ENCODE assay signal across 20 cellular contexts in genomic region chr2:82839046-82839445, GRCh38.
DNase-seq lines count a peak whose midpoint lies in the region; TF ChIP-seq lines count a peak whose summit lies in the region.
"Had no signal": no experiment of that assay in that cellular context is flagged by ENCODE, and none has a peak within 500 bp of the region (broad histone marks: within the 10 kb centered on the region; RNA-seq: fewer than 3 reads in every experiment).

No MANE protein-coding gene starts in this region.

- no peak overlapping the region for H2BK120ac ChIP-seq in mesenchymal stem cell (ENCODE audit: low read depth, low read length)

- H3K4me3 ChIP-seq in epithelial cell of proximal tubule (ENCODE audit: low read depth, low read length): no peak overlapping the region
- no peak overlapping the region for H3K4me3 ChIP-seq in mesenchymal stem cell (ENCODE audit: insufficient read depth in 1 of 2, low read depth in 1 of 2, low read length in 2 of 2)
- H3K4me3 ChIP-seq: A549, K562 had no signal

- no peak overlapping the region for H2AFZ ChIP-seq in mesenchymal stem cell (ENCODE audit: low read depth, low read length)

- H4K8ac ChIP-seq in mesenchymal stem cell (ENCODE audit: low read length): no peak overlapping the region

- no peaks in the 10 kb centered on the region for H3K79me1 ChIP-seq in mesenchymal stem cell (replicated peaks; ENCODE audit: low read length, poor library complexity, severe bottlenecking)

- no peak overlapping the region for H2BK15ac ChIP-seq in mesenchymal stem cell (ENCODE audit: low read depth, poor library complexity, severe bottlenecking)

- in situ Hi-C loops in Caki2 (cut with HindIII; ENCODE audit: low pct_unique_long_range_greater_than_20kb, low sequenced_read_pairs) (no loop called here), GM13976 (cut with MboI; ENCODE audit: low sequenced_read_pairs, unreplicated experiment) (no loop called here)

- H3K9ac ChIP-seq in mesenchymal stem cell (ENCODE audit: low read length): no peak overlapping the region

- no peak overlapping the region for H3K4me3 Mint-ChIP-seq in activated T-helper 2 cell treated with anti-CD3 and anti-CD28 coated beads, Interferon-gamma antibody, Interleukin-2, Interleukin-4, amounts not matched to agents 10 μg/mL and 5 μg/mL and 100 μg/mL, durations not matched to agents 14 hours and 24 hours and 36 hours (ENCODE audit: low read depth)
- H3K4me3 Mint-ChIP-seq: CD4-positive, alpha-beta T cell had no signal

- no peak overlapping the region for H3K18ac ChIP-seq in mesenchymal stem cell (ENCODE audit: low read depth in 1 of 2, low read length in 2 of 2)

- no peak overlapping the region for H3K23ac ChIP-seq in mesenchymal stem cell (ENCODE audit: low read length in 2 of 2)

- no peaks in the 10 kb centered on the region for H3K9me3 ChIP-seq in mesenchymal stem cell (ENCODE audit: control insufficient read depth, low read length)
- H3K9me3 ChIP-seq: A549, Caco-2 had no signal

- no peak overlapping the region for H3K4ac ChIP-seq in mesenchymal stem cell (ENCODE audit: low read depth in 1 of 2, low read length in 2 of 2)

- no peak overlapping the region for H4K91ac ChIP-seq in mesenchymal stem cell (ENCODE audit: low read length)

- DNase-seq in Caki2 (ENCODE audit: low read depth) (peak; percentile 26), M059J (ENCODE audit: low read depth) (peak; percentile 73), epithelial cell of proximal tubule (ENCODE audit: low read depth) (peak; percentile 36), mesenchymal stem cell (peak; percentile 1), ecto neural progenitor cell (ENCODE audit: low spot score) (no peak), GM13976 (ENCODE audit: low spot score) (no peak)
- DNase-seq in activated T-helper 2 cell treated with anti-CD3 and anti-CD28 coated beads, Interferon-gamma antibody, Interleukin-2, Interleukin-4, amounts not matched to agents 10 μg/mL and 5 μg/mL and 100 μg/mL, durations not matched to agents 14 hours and 24 hours and 36 hours (ENCODE audit: low spot score): no peak
- no peak for DNase-seq in activated CD8-positive, alpha-beta memory T cell treated with anti-CD3 and anti-CD28 coated beads, Interleukin-2, amount 50 U/mL, for 48 hours
- DNase-seq: AML-193; Caco-2; CD4-positive, alpha-beta T cell; DMS79 treated with DMSO at 0.1 percent for 48 hours; GDM1; GOT3; H7; IMR-90 had no signal

- peaks cover 3% of the 10 kb centered on the region for H3K4me1 ChIP-seq in mesenchymal stem cell (ENCODE audit: control insufficient read depth, insufficient read depth, low read depth, low read length)
- H3K4me1 ChIP-seq: A549, Caco-2 had no signal

- H2AK5ac ChIP-seq in mesenchymal stem cell (ENCODE audit: low read length, severe bottlenecking): no peak overlapping the region

- no peaks in the 10 kb centered on the region for H3K27me3 ChIP-seq in mesenchymal stem cell (ENCODE audit: control insufficient read depth in 1 of 2, insufficient read depth in 1 of 2, low read length in 2 of 2)

- no peak overlapping the region for H2BK12ac ChIP-seq in mesenchymal stem cell (ENCODE audit: low read length in 2 of 2)

- no peak overlapping the region for H2BK5ac ChIP-seq in mesenchymal stem cell (ENCODE audit: low read depth, low read length, poor library complexity, severe bottlenecking)

- H3K4me2 ChIP-seq in mesenchymal stem cell (ENCODE audit: low read length, poor library complexity, severe bottlenecking): no peak overlapping the region
- H3K4me2 ChIP-seq: A549 had no signal

- intact Hi-C loops in activated T-helper 2 cell treated with anti-CD3 and anti-CD28 coated beads, Interferon-gamma antibody, Interleukin-2, Interleukin-4, amounts not matched to agents 10 μg/mL and 5 μg/mL and 100 μg/mL, durations not matched to agents 14 hours and 24 hours and 36 hours (cut with micrococcal nuclease): no loop called here

- no peak overlapping the region for H3K27ac Mint-ChIP-seq in activated T-helper 2 cell treated with anti-CD3 and anti-CD28 coated beads, Interferon-gamma antibody, Interleukin-2, Interleukin-4, amounts not matched to agents 10 μg/mL and 5 μg/mL and 100 μg/mL, durations not matched to agents 14 hours and 24 hours and 36 hours
- H3K27ac Mint-ChIP-seq: CD4-positive, alpha-beta T cell had no signal

- peak overlapping the region; percentile 51 for H3K27ac ChIP-seq in mesenchymal stem cell (ENCODE audit: low read length, poor library complexity, severe bottlenecking)
- H3K27ac ChIP-seq: 22Rv1, A549, C4-2B had no signal

- H3K36me3 Mint-ChIP-seq in activated T-helper 2 cell treated with anti-CD3 and anti-CD28 coated beads, Interferon-gamma antibody, Interleukin-2, Interleukin-4, amounts not matched to agents 10 μg/mL and 5 μg/mL and 100 μg/mL, durations not matched to agents 14 hours and 24 hours and 36 hours (ENCODE audit: low read depth): no peaks in the 10 kb centered on the region

- no peaks in the 10 kb centered on the region for H3K4me1 Mint-ChIP-seq in activated T-helper 2 cell treated with anti-CD3 and anti-CD28 coated beads, Interferon-gamma antibody, Interleukin-2, Interleukin-4, amounts not matched to agents 10 μg/mL and 5 μg/mL and 100 μg/mL, durations not matched to agents 14 hours and 24 hours and 36 hours (ENCODE audit: low read depth)

- no peaks in the 10 kb centered on the region for H3K36me3 ChIP-seq in mesenchymal stem cell (ENCODE audit: control insufficient read depth in 1 of 2, insufficient read depth in 2 of 2, low read depth in 1 of 2, low read length in 2 of 2)

- H3K27me3 Mint-ChIP-seq in activated T-helper 2 cell treated with anti-CD3 and anti-CD28 coated beads, Interferon-gamma antibody, Interleukin-2, Interleukin-4, amounts not matched to agents 10 μg/mL and 5 μg/mL and 100 μg/mL, durations not matched to agents 14 hours and 24 hours and 36 hours (ENCODE audit: low read depth): no peaks in the 10 kb centered on the region
- H3K27me3 Mint-ChIP-seq: CD4-positive, alpha-beta T cell had no signal

- H3K9me3 Mint-ChIP-seq in activated T-helper 2 cell treated with anti-CD3 and anti-CD28 coated beads, Interferon-gamma antibody, Interleukin-2, Interleukin-4, amounts not matched to agents 10 μg/mL and 5 μg/mL and 100 μg/mL, durations not matched to agents 14 hours and 24 hours and 36 hours: peaks cover 16% of the 10 kb centered on the region

- no peak for TF ChIP-seq CTCF in epithelial cell of proximal tubule (conservative IDR thresholded peaks at IDR 0.05; ENCODE audit: low read depth, low read length)
- no peak for TF ChIP-seq CTCF in GM13976 (IDR thresholded peaks at IDR 0.05; ENCODE audit: borderline replicate concordance, control extremely low read depth, extremely low read depth, insufficient read depth, missing control alignments)

- H3K14ac ChIP-seq in mesenchymal stem cell (ENCODE audit: low read length in 2 of 2): no peak overlapping the region

- 58% methylated on average over 4 of the region's 4 CpGs for WGBS in mesenchymal stem cell

Comparison
In these comparisons a context has a peak if more than half of its experiments do, and no peak if none do; other contexts are left out.
1. DNase-seq: peak in Caki2 (single experiment), M059J (single experiment), epithelial cell of proximal tubule (single experiment) and mesenchymal stem cell (single experiment); none in activated T-helper 2 cell treated with anti-CD3 and anti-CD28 coated beads, Interferon-gamma antibody, Interleukin-2, Interleukin-4, amounts not matched to agents 10 μg/mL and 5 μg/mL and 100 μg/mL, durations not matched to agents 14 hours and 24 hours and 36 hours (single experiment), ecto neural progenitor cell (single experiment), GM13976 (single experiment) and activated CD8-positive, alpha-beta memory T cell treated with anti-CD3 and anti-CD28 coated beads, Interleukin-2, amount 50 U/mL, for 48 hours (single experiment).